ENCODE assay signal across 12 cellular contexts in genomic region chr12:78584695-78585094, GRCh38.
A peak's percentile ranks its signal among the peaks of the same experiment; 100 is the strongest.
DNase-seq lines count a peak whose midpoint lies in the region; ATAC-seq and TF ChIP-seq lines count a peak whose summit lies in the region.
"Had no signal": no experiment of that assay in that cellular context is flagged by ENCODE, and none has a peak within 500 bp of the region (broad histone marks: within the 10 kb centered on the region; RNA-seq: fewer than 3 reads in every experiment).

No MANE protein-coding gene starts in this region.

- H3K27me3 ChIP-seq in mammary epithelial cell (ENCODE audit: insufficient read depth, low read length) (no peaks in the 10 kb centered on the region), sigmoid colon (no peaks in the 10 kb centered on the region), psoas muscle (ENCODE audit: insufficient read depth in 3 of 3, low read length in 2 of 3) (no peaks in the 10 kb centered on the region)
- H3K27me3 ChIP-seq: gastroesophageal sphincter had no signal

- H3K4me3 ChIP-seq in mammary epithelial cell (replicated peaks in 1 of 3; ENCODE audit: insufficient read depth in 1 of 3, low read depth in 2 of 3, low read length in 3 of 3) (no peak overlapping the region), sigmoid colon (no peak overlapping the region), psoas muscle (no peak overlapping the region)
- H3K4me3 ChIP-seq: gastroesophageal sphincter had no signal

- peak; percentile 6 to 11 for DNase-seq in NCI-H2081 (lab: John Stamatoyannopoulos, UW)
- no peak for DNase-seq in NCI-H2081 treated with DMSO at 0.1 percent for 48 hours (lab: John Stamatoyannopoulos, UW)
- peak; percentile 19 for DNase-seq in mammary epithelial cell
- DNase-seq in nephron progenitor cell: no peak
- DNase-seq in NCI-H187 (lab: John Stamatoyannopoulos, UW): no peak
- no peak for DNase-seq in sigmoid colon
- no peak for DNase-seq in psoas muscle
- DNase-seq: NCI-H2029 had no signal

- no peak for ATAC-seq in psoas muscle
- ATAC-seq: activated naive CD4-positive, alpha-beta T cell treated with anti-CD3 and anti-CD28 coated beads, Interleukin-2, amount 50 U/mL, for 72 hours; gastroesophageal sphincter; natural killer cell treated with Interleukin-12 subunit alpha and Interleukin-12 subunit beta and Interleukin-15 and Interleukin-18, amount 100 ng/mL, for 72 hours had no signal

- no peak overlapping the region for H3K27ac Mint-ChIP-seq in nephron progenitor cell
- H3K27ac Mint-ChIP-seq: activated naive CD4-positive, alpha-beta T cell treated with anti-CD3 and anti-CD28 coated beads, Interleukin-2, amount 50 U/mL, for 72 hours; natural killer cell treated with Interleukin-12 subunit alpha and Interleukin-12 subunit beta and Interleukin-15 and Interleukin-18, amount 100 ng/mL, for 72 hours had no signal

- dilution Hi-C loops in mammary epithelial cell (cut with HindIII; ENCODE audit: low sequenced_read_pairs): no loop called here

- no peak overlapping the region for H3K4me2 ChIP-seq in mammary epithelial cell (ENCODE audit: insufficient read depth, low read depth, low read length)

- H3K4me1 Mint-ChIP-seq in nephron progenitor cell: peaks cover 5% of the 10 kb centered on the region

- WGBS in mammary epithelial cell (ENCODE audit: low coverage, missing lambda C conversion rate): 11% methylated on average over 1 of the region's 1 CpG
- 53 to 69% methylated on average over 1 of the region's 1 CpG for WGBS in sigmoid colon, 2 donors
- WGBS in psoas muscle, 3 donors: 41 to 59% (median 58%) methylated on average over 1 of the region's 1 CpG

- H3K4me1 ChIP-seq in mammary epithelial cell (ENCODE audit: insufficient read depth, low read length) (no peaks in the 10 kb centered on the region), sigmoid colon (no peaks in the 10 kb centered on the region), psoas muscle (no peaks in the 10 kb centered on the region)
- H3K4me1 ChIP-seq: gastroesophageal sphincter had no signal

- H3K4me3 Mint-ChIP-seq in nephron progenitor cell: no peak overlapping the region
- H3K4me3 Mint-ChIP-seq: natural killer cell treated with Interleukin-12 subunit alpha and Interleukin-12 subunit beta and Interleukin-15 and Interleukin-18, amount 100 ng/mL, for 72 hours had no signal

- H3K36me3 Mint-ChIP-seq in nephron progenitor cell (ENCODE audit: low read depth): peaks cover 13% of the 10 kb centered on the region

- H3K9ac ChIP-seq in mammary epithelial cell (ENCODE audit: insufficient read depth, low read length): no peak overlapping the region

- H3K9me3 ChIP-seq in mammary epithelial cell (replicated peaks; ENCODE audit: insufficient read depth, low read length) (no peaks in the 10 kb centered on the region), sigmoid colon (peaks cover 0 to 5% (median 0%) of the 10 kb centered on the region in 4 donors), psoas muscle (peaks cover 10% of the 10 kb centered on the region)

- peak; percentile 52; the same call in 1 of the 2 replicates for TF ChIP-seq CTCF in LNCAP (IDR thresholded peaks at IDR 0.05)
- TF ChIP-seq CTCF in mammary epithelial cell (conservative IDR thresholded peaks at IDR 0.05 in 1 of 2, IDR thresholded peaks at IDR 0.05 in 1 of 2; ENCODE audit: extremely low read depth in 1 of 2, insufficient read depth in 1 of 2, low read depth in 1 of 2, low read length in 2 of 2): peak; percentile 31 to 52
- peak; percentile 7 for TF ChIP-seq CTCF in nephron progenitor cell (IDR thresholded peaks at IDR 0.05)
- no peak for TF ChIP-seq CTCF in sigmoid colon (IDR thresholded peaks at IDR 0.05)
- no peak for TF ChIP-seq CTCF in psoas muscle (IDR thresholded peaks at IDR 0.05)

- H3K36me3 ChIP-seq in mammary epithelial cell (ENCODE audit: insufficient read depth, low read length) (no peaks in the 10 kb centered on the region), sigmoid colon (no peaks in the 10 kb centered on the region), psoas muscle (ENCODE audit: insufficient read depth in 1 of 2, low read depth in 1 of 2) (no peaks in the 10 kb centered on the region)
- H3K36me3 ChIP-seq: gastroesophageal sphincter had no signal

- no peak for TF ChIP-seq EP300 in sigmoid colon (IDR thresholded peaks at IDR 0.05)

- no peak overlapping the region for H3K27ac ChIP-seq in mammary epithelial cell (ENCODE audit: insufficient read depth, low read depth, low read length)
- no peak overlapping the region for H3K27ac ChIP-seq in sigmoid colon
- H3K27ac ChIP-seq in psoas muscle: no peak overlapping the region
- H3K27ac ChIP-seq: gastroesophageal sphincter had no signal

- H3K79me2 ChIP-seq in mammary epithelial cell (ENCODE audit: insufficient read depth, low read length): no peaks in the 10 kb centered on the region

- no peaks in the 10 kb centered on the region for H4K20me1 ChIP-seq in mammary epithelial cell (ENCODE audit: insufficient read depth, low read length)

- no peak for TF ChIP-seq POLR2A in sigmoid colon (IDR thresholded peaks at IDR 0.05)

- peaks cover 2% of the 10 kb centered on the region for H3K27me3 Mint-ChIP-seq in nephron progenitor cell (ENCODE audit: low read depth, poor library complexity)
- H3K27me3 Mint-ChIP-seq: natural killer cell treated with Interleukin-12 subunit alpha and Interleukin-12 subunit beta and Interleukin-15 and Interleukin-18, amount 100 ng/mL, for 72 hours had no signal

- in situ Hi-C loops in mammary epithelial cell (cut with MboI; ENCODE audit: low sequenced_read_pairs in 2 of 2): no loop called here

- intact Hi-C loops in mammary epithelial cell (cut with micrococcal nuclease) (loop anchor here (1.0 to 10.0 kb wide), 4 partner anchors 114 to 437 kb away; no protein-coding TSS in a partner anchor), sigmoid colon (cut with DNase I) (no loop called here), psoas muscle (cut with DNase I) (no loop called here)

- H3K9me3 Mint-ChIP-seq in nephron progenitor cell: peaks cover 29% of the 10 kb centered on the region

- no peak overlapping the region for H2AFZ ChIP-seq in mammary epithelial cell (ENCODE audit: low read depth, low read length)

- CTCF ChIA-PET in mammary epithelial cell (lab: Charles Lee; ENCODE audit: low non-redundant PET): no interaction called here

- BruUV-seq in mammary epithelial cell (replicated peaks; lab: Mats Ljungman, UMichigan): no TSS peak

Comparison
In these comparisons a context has a peak if more than half of its experiments do, and no peak if none do; other contexts are left out.
1. DNase-seq: peak in NCI-H2081 (2 of 2) and mammary epithelial cell (single experiment); none in NCI-H2081 treated with DMSO at 0.1 percent for 48 hours (single experiment), nephron progenitor cell (single experiment), NCI-H187 (0 of 2), sigmoid colon (single experiment) and psoas muscle (0 of 2).
2. CTCF ChIP-seq: peak in LNCAP (single experiment), mammary epithelial cell (2 of 2) and nephron progenitor cell (single experiment); none in sigmoid colon (0 of 4) and psoas muscle (single experiment).